Comparison of ENCODE assay signal across 9 cellular contexts in the genomic region with DNA sequence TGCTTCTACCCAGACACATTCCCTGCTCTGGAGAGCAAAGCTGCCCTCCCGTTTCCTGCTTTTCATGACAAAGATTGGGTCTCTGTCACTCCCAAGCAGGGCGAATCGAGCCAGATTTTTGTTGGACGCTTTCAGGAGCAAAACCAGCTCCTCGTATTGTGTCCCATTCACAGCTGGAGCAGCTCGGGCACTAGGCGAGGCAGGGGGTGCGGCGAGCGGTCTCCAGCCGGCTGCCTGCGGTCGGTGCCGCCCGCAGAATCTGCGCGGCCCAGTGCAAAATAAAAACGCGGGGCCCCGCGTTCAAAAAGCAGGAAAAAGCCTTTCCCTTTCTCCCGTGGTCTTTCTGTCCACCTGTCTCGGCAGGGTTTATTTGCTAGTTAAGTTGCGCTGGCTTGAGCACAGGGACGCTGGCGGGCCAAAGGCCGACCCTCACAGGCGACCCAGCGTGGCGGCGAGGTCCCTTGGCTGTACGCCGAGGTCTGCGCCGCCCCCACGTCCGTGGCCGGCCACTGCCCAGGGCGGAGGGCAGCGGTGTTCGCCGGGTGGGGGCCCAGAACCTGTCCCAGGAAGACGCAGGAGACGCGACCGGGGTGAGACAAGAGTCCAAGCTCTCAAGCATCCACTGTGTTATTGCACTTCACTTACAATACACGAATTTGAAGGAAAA.
DNase-seq lines count a peak whose midpoint lies in the region; ATAC-seq and TF ChIP-seq lines count a peak whose summit lies in the region.
"Had no signal": no experiment of that assay in that cellular context is flagged by ENCODE, and none has a peak within 500 bp of the region (broad histone marks: within the 10 kb centered on the region; RNA-seq: fewer than 3 reads in every experiment).

No MANE protein-coding gene starts in this region.

- H3K4me3 Mint-ChIP-seq in WTC11, result peak overlapping the region; percentile 69
- H3K4me3 Mint-ChIP-seq in activated T-cell treated with anti-CD3 and anti-CD28 coated beads, Interleukin-2, amount 50 U/mL, for 24 hours, result no peak overlapping the region
- H3K4me3 Mint-ChIP-seq: stimulated activated naive CD8-positive, alpha-beta T cell treated with anti-CD3 and anti-CD28 coated beads, Interleukin-15, Interleukin-2, amounts not matched to agents 100 ng/mL and 50 ng/mL, for 24 hours had no signal

- H2BK120ac ChIP-seq in trophoblast cell (ENCODE audit: insufficient read depth, low read length, poor library complexity), result no peak overlapping the region

- H2AK5ac ChIP-seq in trophoblast cell (ENCODE audit: low read length), result no peak overlapping the region

- H3K4me2 ChIP-seq in trophoblast cell (ENCODE audit: low read length), result peak overlapping the region; percentile 89

- H2BK12ac ChIP-seq in trophoblast cell (ENCODE audit: low read length), result no peak overlapping the region

- H4K8ac ChIP-seq in trophoblast cell (ENCODE audit: low read depth, low read length), result no peak overlapping the region

- H3K18ac ChIP-seq in trophoblast cell (ENCODE audit: low read length), result no peak overlapping the region

- H3K4me1 Mint-ChIP-seq in WTC11, result peaks cover 9% of the 10 kb centered on the region
- H3K4me1 Mint-ChIP-seq in activated T-cell treated with anti-CD3 and anti-CD28 coated beads, Interleukin-2, amount 50 U/mL, for 24 hours (ENCODE audit: low read depth), result peaks cover 4% of the 10 kb centered on the region

- no peak overlapping the region for H4K91ac ChIP-seq in trophoblast cell (ENCODE audit: low read depth, low read length)

- H3K4ac ChIP-seq in trophoblast cell (ENCODE audit: low read depth, low read length), result no peak overlapping the region

- H3K27me3 Mint-ChIP-seq in WTC11 (ENCODE audit: low read depth), result peaks cover 4% of the 10 kb centered on the region
- peaks cover 31% of the 10 kb centered on the region for H3K27me3 Mint-ChIP-seq in activated T-cell treated with anti-CD3 and anti-CD28 coated beads, Interleukin-2, amount 50 U/mL, for 24 hours

- no peaks in the 10 kb centered on the region for H3K9me3 ChIP-seq in right atrium auricular region
- H3K9me3 ChIP-seq in trophoblast cell (ENCODE audit: insufficient read depth, low read depth, low read length), result peaks cover 4% of the 10 kb centered on the region

- H3K4me1 ChIP-seq in right atrium auricular region, result peaks cover 0 to 11% of the 10 kb centered on the region in 2 donors
- peaks cover 2 to 8% of the 10 kb centered on the region in 2 experiments for H3K4me1 ChIP-seq in trophoblast cell (ENCODE audit: control insufficient read depth in 1 of 2, insufficient read depth in 2 of 2, low read length in 2 of 2)

- H3K4me3 ChIP-seq in right atrium auricular region (peak overlapping the region; percentile 47 to 57), trophoblast cell (ENCODE audit: low read depth, low read length) (peak overlapping the region; percentile 60)

- H3K23ac ChIP-seq in trophoblast cell (ENCODE audit: low read length), result no peak overlapping the region

- no peaks in the 10 kb centered on the region for H3K9me3 Mint-ChIP-seq in WTC11
- H3K9me3 Mint-ChIP-seq in activated T-cell treated with anti-CD3 and anti-CD28 coated beads, Interleukin-2, amount 50 U/mL, for 24 hours, result no peaks in the 10 kb centered on the region
- H3K9me3 Mint-ChIP-seq: stimulated activated naive CD8-positive, alpha-beta T cell treated with anti-CD3 and anti-CD28 coated beads, Interleukin-15, Interleukin-2, amounts not matched to agents 100 ng/mL and 50 ng/mL, for 24 hours had no signal

- ATAC-seq in WTC11, result peak; percentile 72

- peak; percentile 26 for DNase-seq in EL
- DNase-seq in WTC11 (ENCODE audit: low spot score), result peak; percentile 29
- no peak for DNase-seq in right atrium auricular region (ENCODE audit: low spot score)
- DNase-seq in trophoblast cell, result no peak
- DNase-seq in activated T-cell treated with anti-CD3 and anti-CD28 coated beads, Interleukin-2, amount 50 U/mL, for 24 hours, result no peak
- DNase-seq in effector CD4-positive, alpha-beta T cell, result no peak
- DNase-seq in cortex of kidney (lab: John Stamatoyannopoulos, UW), result no peak
- no peak for DNase-seq in dedifferentiated amniotic fluid mesenchymal stem cell (ENCODE audit: extremely low spot score)

- no peak overlapping the region for H2BK5ac ChIP-seq in trophoblast cell (ENCODE audit: low read depth, low read length, poor library complexity)

- H3K27me3 ChIP-seq in right atrium auricular region (no peaks in the 10 kb centered on the region), trophoblast cell (ENCODE audit: insufficient read depth, low read length) (peaks cover 11% of the 10 kb centered on the region)

- CTCF ChIA-PET in WTC11 (lab: Charles Lee), result interaction anchor here (1.1 to 3.3 kb wide), 10 partner anchors 9 to 135 kb away, joined by 4 to 16 read pairs (median 9); a partner anchor contains a TSS

- H4K12ac ChIP-seq in trophoblast cell (ENCODE audit: low read depth, low read length), result no peak overlapping the region

- POLR2A ChIA-PET in WTC11 (lab: Charles Lee), result interaction anchor here (1.4 kb wide), 1 partner anchor 25 kb away, joined by 4 read pairs; no protein-coding TSS in a partner anchor

- no CpG with 5 or more reads among the region's 47 CpGs for WGBS in trophoblast cell (ENCODE audit: extremely low coverage, insufficient coverage, insufficient read length)

- no peak overlapping the region for H3K27ac Mint-ChIP-seq in WTC11
- no peak overlapping the region for H3K27ac Mint-ChIP-seq in activated T-cell treated with anti-CD3 and anti-CD28 coated beads, Interleukin-2, amount 50 U/mL, for 24 hours
- H3K27ac Mint-ChIP-seq: stimulated activated naive CD8-positive, alpha-beta T cell treated with anti-CD3 and anti-CD28 coated beads, Interleukin-15, Interleukin-2, amounts not matched to agents 100 ng/mL and 50 ng/mL, for 24 hours had no signal

- H3K36me3 ChIP-seq in right atrium auricular region (no peaks in the 10 kb centered on the region), trophoblast cell (ENCODE audit: control insufficient read depth in 1 of 2, insufficient read depth in 2 of 2, low read length in 2 of 2) (peaks cover 0 to 2% of the 10 kb centered on the region in 2 experiments)

- no peak overlapping the region for H3K14ac ChIP-seq in trophoblast cell (ENCODE audit: low read length)

- H3K79me1 ChIP-seq in trophoblast cell (ENCODE audit: low read length), result no peaks in the 10 kb centered on the region

- no peaks in the 10 kb centered on the region for H3K36me3 Mint-ChIP-seq in WTC11
- no peaks in the 10 kb centered on the region for H3K36me3 Mint-ChIP-seq in activated T-cell treated with anti-CD3 and anti-CD28 coated beads, Interleukin-2, amount 50 U/mL, for 24 hours (ENCODE audit: low read depth)

- TF ChIP-seq CTCF in WTC11 (IDR thresholded peaks at IDR 0.05) (no peak), right atrium auricular region (IDR thresholded peaks at IDR 0.05) (no peak)

- H3K79me2 ChIP-seq in trophoblast cell (ENCODE audit: control insufficient read depth, insufficient read depth, low read length, poor library complexity), result peaks cover 2% of the 10 kb centered on the region

- H2AFZ ChIP-seq in trophoblast cell (ENCODE audit: insufficient read depth, low read length, poor library complexity), result peak overlapping the region; percentile 47

- H3K27ac ChIP-seq in right atrium auricular region (peak overlapping the region in 1 of 2 donors; percentile 41), trophoblast cell (ENCODE audit: low read depth, low read length) (no peak overlapping the region)

- H3K9ac ChIP-seq in trophoblast cell (ENCODE audit: low read length), result no peak overlapping the region

TF ChIP-seq in WTC11, 78 proteins besides CTCF, POLR2A, EP300 and RAD21 (continues in another document):
- TF ChIP-seq NFE2L1 (CRISPR knock-in tag; IDR thresholded peaks at IDR 0.05) (no peak), JUN (CRISPR knock-in tag; IDR thresholded peaks at IDR 0.05) (no peak)
- TF ChIP-seq, protein P1, sequence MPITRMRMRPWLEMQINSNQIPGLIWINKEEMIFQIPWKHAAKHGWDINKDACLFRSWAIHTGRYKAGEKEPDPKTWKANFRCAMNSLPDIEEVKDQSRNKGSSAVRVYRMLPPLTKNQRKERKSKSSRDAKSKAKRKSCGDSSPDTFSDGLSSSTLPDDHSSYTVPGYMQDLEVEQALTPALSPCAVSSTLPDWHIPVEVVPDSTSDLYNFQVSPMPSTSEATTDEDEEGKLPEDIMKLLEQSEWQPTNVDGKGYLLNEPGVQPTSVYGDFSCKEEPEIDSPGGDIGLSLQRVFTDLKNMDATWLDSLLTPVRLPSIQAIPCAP (CRISPR knock-in tag; IDR thresholded peaks at IDR 0.05), result no peak
- TF ChIP-seq, protein P2, sequence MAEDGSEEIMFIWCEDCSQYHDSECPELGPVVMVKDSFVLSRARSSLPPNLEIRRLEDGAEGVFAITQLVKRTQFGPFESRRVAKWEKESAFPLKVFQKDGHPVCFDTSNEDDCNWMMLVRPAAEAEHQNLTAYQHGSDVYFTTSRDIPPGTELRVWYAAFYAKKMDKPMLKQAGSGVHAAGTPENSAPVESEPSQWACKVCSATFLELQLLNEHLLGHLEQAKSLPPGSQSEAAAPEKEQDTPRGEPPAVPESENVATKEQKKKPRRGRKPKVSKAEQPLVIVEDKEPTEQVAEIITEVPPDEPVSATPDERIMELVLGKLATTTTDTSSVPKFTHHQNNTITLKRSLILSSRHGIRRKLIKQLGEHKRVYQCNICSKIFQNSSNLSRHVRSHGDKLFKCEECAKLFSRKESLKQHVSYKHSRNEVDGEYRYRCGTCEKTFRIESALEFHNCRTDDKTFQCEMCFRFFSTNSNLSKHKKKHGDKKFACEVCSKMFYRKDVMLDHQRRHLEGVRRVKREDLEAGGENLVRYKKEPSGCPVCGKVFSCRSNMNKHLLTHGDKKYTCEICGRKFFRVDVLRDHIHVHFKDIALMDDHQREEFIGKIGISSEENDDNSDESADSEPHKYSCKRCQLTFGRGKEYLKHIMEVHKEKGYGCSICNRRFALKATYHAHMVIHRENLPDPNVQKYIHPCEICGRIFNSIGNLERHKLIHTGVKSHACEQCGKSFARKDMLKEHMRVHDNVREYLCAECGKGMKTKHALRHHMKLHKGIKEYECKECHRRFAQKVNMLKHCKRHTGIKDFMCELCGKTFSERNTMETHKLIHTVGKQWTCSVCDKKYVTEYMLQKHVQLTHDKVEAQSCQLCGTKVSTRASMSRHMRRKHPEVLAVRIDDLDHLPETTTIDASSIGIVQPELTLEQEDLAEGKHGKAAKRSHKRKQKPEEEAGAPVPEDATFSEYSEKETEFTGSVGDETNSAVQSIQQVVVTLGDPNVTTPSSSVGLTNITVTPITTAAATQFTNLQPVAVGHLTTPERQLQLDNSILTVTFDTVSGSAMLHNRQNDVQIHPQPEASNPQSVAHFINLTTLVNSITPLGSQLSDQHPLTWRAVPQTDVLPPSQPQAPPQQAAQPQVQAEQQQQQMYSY (CRISPR knock-in tag; IDR thresholded peaks at IDR 0.05), result no peak

Comparison
In these comparisons a context has a peak if more than half of its experiments do, and no peak if none do; other contexts are left out.
1. DNase-seq: peak in EL (single experiment) and WTC11 (single experiment); none in right atrium auricular region (single experiment), trophoblast cell (0 of 2), activated T-cell treated with anti-CD3 and anti-CD28 coated beads, Interleukin-2, amount 50 U/mL, for 24 hours (single experiment), effector CD4-positive, alpha-beta T cell (single experiment), cortex of kidney (single experiment) and dedifferentiated amniotic fluid mesenchymal stem cell (single experiment).